In genomic region chrY:12662745-12663576, GRCh38 we compare ENCODE assay signal across 8 cellular contexts.
A peak's percentile ranks its signal among the peaks of the same experiment; 100 is the strongest.
DNase-seq lines count a peak whose midpoint lies in the region; ATAC-seq and TF ChIP-seq lines count a peak whose summit lies in the region.

No MANE protein-coding gene starts in this region.

- no peak overlapping the region for H3K27ac ChIP-seq in RWPE1

- peak overlapping the region; percentile 89 for H3K4me3 ChIP-seq in fibroblast of pulmonary artery (replicated peaks; ENCODE audit: low read depth, low read length)

- POLR2A ChIA-PET in RWPE1 (lab: Yijun Ruan, JAX; ENCODE audit: low non-redundant PET), result no interaction called here

- CTCF ChIA-PET in RWPE1 (lab: Yijun Ruan, JAX), result no interaction called here

- DNase-seq in AG20443 (ENCODE audit: low spot score), result peak; percentile 9
- DNase-seq in T-helper 2 cell, result peak in 3 of 5 experiments; percentile 7 to 72 (median 15)
- peak; percentile 41 for DNase-seq in fibroblast of pulmonary artery (ENCODE audit: low read depth)
- DNase-seq in stimulated activated CD4-positive, alpha-beta T cell treated with anti-CD3 and anti-CD28 coated beads, Interleukin-1b, Interleukin-23, amount 100 ng/mL, for 48 hours, result peak; percentile 66
- no peak for DNase-seq in Kasumi-1 (lab: John Stamatoyannopoulos, UW)
- DNase-seq in RWPE1 (ENCODE audit: low spot score), result no peak

- TF ChIP-seq CTCF in fibroblast of pulmonary artery (IDR thresholded peaks at IDR 0.05; ENCODE audit: low read length, missing control alignments) (no peak), RWPE1 (conservative IDR thresholded peaks at IDR 0.05; ENCODE audit: low read depth) (no peak)

- ATAC-seq in HG02610 (IDR thresholded peaks at IDR 0.05; ENCODE audit: unreplicated experiment) (peak; percentile 34), HG03354 (IDR thresholded peaks at IDR 0.05; ENCODE audit: poor library complexity, severe bottlenecking, unreplicated experiment) (no peak)

Comparison
In these comparisons a context has a peak if more than half of its experiments do, and no peak if none do; other contexts are left out.
1. DNase-seq: peak in AG20443 (single experiment), T-helper 2 cell (3 of 5), fibroblast of pulmonary artery (single experiment) and stimulated activated CD4-positive, alpha-beta T cell treated with anti-CD3 and anti-CD28 coated beads, Interleukin-1b, Interleukin-23, amount 100 ng/mL, for 48 hours (single experiment); none in Kasumi-1 (0 of 2) and RWPE1 (single experiment).